ENCODE assay signal across 9 cellular contexts in genomic region chr1:223887724-223888428, GRCh38. TPM values are rescaled to one million over a fixed set of nuclear protein-coding genes. Genes with fewer than 3 reads are reported as not detected.
DNase-seq lines count a peak whose midpoint lies in the region; ATAC-seq and TF ChIP-seq lines count a peak whose summit lies in the region.
"Had no signal": no experiment of that assay in that cellular context is flagged by ENCODE, and none has a peak within 500 bp of the region (broad histone marks: within the 10 kb centered on the region; RNA-seq: fewer than 3 reads in every experiment).

No MANE protein-coding gene starts in this region.

- TF ChIP-seq EP300 in upper lobe of left lung (IDR thresholded peaks at IDR 0.05): no peak

- WGBS in upper lobe of left lung, 2 donors: 55 to 68% methylated on average over 12 of the region's 12 CpGs

- no peaks in the 10 kb centered on the region for H3K9me3 ChIP-seq in upper lobe of left lung

- no peak overlapping the region for H3K4me3 ChIP-seq in upper lobe of left lung

- H3K4me1 ChIP-seq in upper lobe of left lung: no peaks in the 10 kb centered on the region

- ATAC-seq in left cardiac atrium (peak; percentile 97 to 98), upper lobe of left lung (ENCODE audit: low FRiP score in 2 of 2) (peak; percentile 49 to 68), GM19397 (IDR thresholded peaks at IDR 0.05; ENCODE audit: unreplicated experiment) (no peak)

- no peak overlapping the region for H3K27ac ChIP-seq in upper lobe of left lung

- no peak for TF ChIP-seq POLR2A in upper lobe of left lung (IDR thresholded peaks at IDR 0.05)

- no peak for TF ChIP-seq CTCF in upper lobe of left lung (IDR thresholded peaks at IDR 0.05)

- intact Hi-C loops in left cardiac atrium (cut with DNase I): loop anchor here in 1 of 2 donors (5.0 kb wide), 1 partner anchor 36 kb away; no protein-coding TSS in a partner anchor

- H3K27me3 ChIP-seq in upper lobe of left lung: no peaks in the 10 kb centered on the region

- no peaks in the 10 kb centered on the region for H3K36me3 ChIP-seq in upper lobe of left lung

- DNase-seq in NCI-H345 (lab: John Stamatoyannopoulos, UW) (peak; percentile 5), NCI-H345 treated with DMSO at 0.1 percent for 48 hours (lab: John Stamatoyannopoulos, UW; ENCODE audit: unreplicated experiment) (no peak), SW 1271 (lab: John Stamatoyannopoulos, UW) (peak; percentile 82 to 91), left cardiac atrium (peak; percentile 43), upper lobe of left lung (no peak), RPMI8226 (no peak)
- no peak for DNase-seq in activated CD4-positive, CD25-positive, alpha-beta regulatory T cell (lab: John Stamatoyannopoulos, UW)
- DNase-seq: CD4-positive, alpha-beta T cell had no signal

RNA-seq across cellular contexts. Expression of gene TP53BP2, which starts 42.1 kb away (rescaled TPM):
- total RNA-seq in left cardiac atrium: 10 to 100 TPM; 24.0 to 26.9 TPM
- 10 to 100 TPM; 43.0 to 77.5 (median 61.8) TPM for total RNA-seq in upper lobe of left lung

Comparison
In these comparisons a context has a peak if more than half of its experiments do, and no peak if none do; other contexts are left out.
1. DNase-seq: peak in NCI-H345 (single experiment), SW 1271 (2 of 2) and left cardiac atrium (single experiment); none in NCI-H345 treated with DMSO at 0.1 percent for 48 hours (single experiment), upper lobe of left lung (0 of 2), activated CD4-positive, CD25-positive, alpha-beta regulatory T cell (0 of 4) and RPMI8226 (single experiment).